9 cellular contexts compared by ENCODE assay signal in genomic region chr17:82777778-82778375, GRCh38. TPM values are rescaled to one million over a fixed set of nuclear protein-coding genes. Genes with fewer than 3 reads are reported as not detected.
DNase-seq lines count a peak whose midpoint lies in the region; ATAC-seq and TF ChIP-seq lines count a peak whose summit lies in the region.
"Not testable (repeated sequence)": the region's sequence is repeated elsewhere in the genome, so short reads cannot be mapped to it uniquely, and the experiment has no call there.
"Had no signal": no experiment of that assay in that cellular context is flagged by ENCODE, and none has a peak within 500 bp of the region (broad histone marks: within the 10 kb centered on the region; RNA-seq: fewer than 3 reads in every experiment).

No MANE protein-coding gene starts in this region.

- intact Hi-C loops in activated CD8-positive, alpha-beta T cell treated with anti-CD3 and anti-CD28 coated beads for 36 hours (cut with micrococcal nuclease) = not testable (repeated sequence)
- intact Hi-C loops in tibial artery (cut with DNase I; ENCODE audit: low total_unique reads) = loop anchor here (2.0 kb wide), 1 partner anchor 109 kb away; no protein-coding TSS in a partner anchor

- H3K27ac ChIP-seq in coronary artery, cardiac muscle cell, tibial artery: not testable (repeated sequence)

- H3K4me1 Mint-ChIP-seq in activated CD8-positive, alpha-beta T cell treated with anti-CD3 and anti-CD28 coated beads for 36 hours (ENCODE audit: low read depth) = peaks cover 24% of the 10 kb centered on the region
- peaks cover 12% of the 10 kb centered on the region for H3K4me1 Mint-ChIP-seq in neural crest cell

- DNase-seq in AG09309 (ENCODE audit: low read depth); GM10248 (ENCODE audit: extremely low spot score); coronary artery (ENCODE audit: low spot score); cardiac muscle cell (ENCODE audit: low read depth in 1 of 2, low spot score in 1 of 2); neural crest cell (ENCODE audit: low read depth, low spot score); tibial artery: not testable (repeated sequence)
- peak; percentile 24 for DNase-seq in NCI-H69 (lab: John Stamatoyannopoulos, UW)
- peak; percentile 23 for DNase-seq in activated CD8-positive, alpha-beta T cell treated with anti-CD3 and anti-CD28 coated beads for 36 hours

- H3K27me3 ChIP-seq in cardiac muscle cell, tibial artery: not testable (repeated sequence)

- not testable (repeated sequence) for H3K36me3 ChIP-seq in cardiac muscle cell
- H3K36me3 ChIP-seq in tibial artery = peaks cover 4 to 24% (median 5%) of the 10 kb centered on the region in 3 donors

- not testable (repeated sequence) for H3K27ac Mint-ChIP-seq in activated CD8-positive, alpha-beta T cell treated with anti-CD3 and anti-CD28 coated beads for 36 hours; neural crest cell (ENCODE audit: unreplicated experiment)

- CTCF ChIA-PET in GM10248 (lab: Yijun Ruan, JAX) = interaction anchor here (1.2 to 1.4 kb wide), 2 partner anchors 9 to 10 kb away, joined by 4 read pairs; no protein-coding TSS in a partner anchor
- CTCF ChIA-PET in activated CD8-positive, alpha-beta T cell treated with anti-CD3 and anti-CD28 coated beads for 36 hours (lab: Charles Lee) = interaction anchor here (6.1 kb wide), 1 partner anchor 110 kb away, joined by 26 read pairs; no protein-coding TSS in a partner anchor

- TF ChIP-seq CTCF in AG09309 (IDR thresholded peaks at IDR 0.05; ENCODE audit: control insufficient read depth, insufficient read depth, low read depth, low read length, missing control alignments) (peak; percentile 8), GM10248 (IDR thresholded peaks at IDR 0.05; ENCODE audit: control extremely low read depth, extremely low read depth, low read depth, missing control alignments) (peak; percentile 29), coronary artery (IDR thresholded peaks at IDR 0.05) (peak; percentile 23), cardiac muscle cell (IDR thresholded peaks at IDR 0.05; ENCODE audit: low read depth, low read length) (peak; percentile 17), neural crest cell (conservative IDR thresholded peaks at IDR 0.05) (peak; percentile 56), tibial artery (IDR thresholded peaks at IDR 0.05) (peak; percentile 31 to 43)
- TF ChIP-seq CTCF in activated CD8-positive, alpha-beta T cell treated with anti-CD3 and anti-CD28 coated beads for 36 hours (IDR thresholded peaks at IDR 0.05) = peak; percentile 63

- H3K36me3 Mint-ChIP-seq in activated CD8-positive, alpha-beta T cell treated with anti-CD3 and anti-CD28 coated beads for 36 hours (ENCODE audit: low read depth) = peaks cover 17% of the 10 kb centered on the region
- H3K36me3 Mint-ChIP-seq in neural crest cell (ENCODE audit: low read depth) = peaks cover 12% of the 10 kb centered on the region

- POLR2A ChIA-PET in GM10248 (lab: Yijun Ruan, JAX); activated CD8-positive, alpha-beta T cell treated with anti-CD3 and anti-CD28 coated beads for 36 hours (lab: Charles Lee): not testable (repeated sequence)

- H3K27me3 Mint-ChIP-seq in activated CD8-positive, alpha-beta T cell treated with anti-CD3 and anti-CD28 coated beads for 36 hours; neural crest cell (ENCODE audit: low read depth): not testable (repeated sequence)

- H3K9me3 ChIP-seq in cardiac muscle cell (ENCODE audit: low read depth); tibial artery: not testable (repeated sequence)

- not testable (repeated sequence) for H3K4me3 Mint-ChIP-seq in activated CD8-positive, alpha-beta T cell treated with anti-CD3 and anti-CD28 coated beads for 36 hours; neural crest cell

- ATAC-seq in activated CD8-positive, alpha-beta T cell treated with anti-CD3 and anti-CD28 coated beads for 36 hours = not testable (repeated sequence)

- not testable (repeated sequence) for H3K4me3 ChIP-seq in AG09309 (ENCODE audit: control insufficient read depth, low read depth, low read length); coronary artery; cardiac muscle cell; tibial artery

- H3K4me1 ChIP-seq in cardiac muscle cell (ENCODE audit: low read depth); tibial artery: not testable (repeated sequence)

- H3K9me3 Mint-ChIP-seq in activated CD8-positive, alpha-beta T cell treated with anti-CD3 and anti-CD28 coated beads for 36 hours; neural crest cell: not testable (repeated sequence)

RNA-seq across cellular contexts. Expression of gene TBCD, which starts 26.0 kb away (rescaled TPM):
- total RNA-seq in activated CD8-positive, alpha-beta T cell treated with anti-CD3 and anti-CD28 coated beads for 36 hours = 10 to 100 TPM; 77.8 to 85.8 TPM
- total RNA-seq in cardiac muscle cell (32.1 and 55.7 TPM in 2 replicates), neural crest cell (155 and 166 TPM in 2 replicates)
- polyA plus RNA-seq in cardiac muscle cell = 66.0 and 106 TPM in 2 replicates

RNA-seq across cellular contexts. Expression of gene FN3K, which starts 42.5 kb away (rescaled TPM):
- 1 to 10 TPM in 1 of 2 experiments, under 1 TPM in 1; 0.96 to 1.2 TPM for total RNA-seq in activated CD8-positive, alpha-beta T cell treated with anti-CD3 and anti-CD28 coated beads for 36 hours
- 20.0 and 20.6 TPM in 2 replicates for total RNA-seq in cardiac muscle cell
- polyA plus RNA-seq in cardiac muscle cell = 10.3 and 18.1 TPM in 2 replicates
- total RNA-seq in neural crest cell = 21.7 and 23.8 TPM in 2 replicates
- total RNA-seq: Daoy had no signal

Comparison
In these comparisons a context has a peak if more than half of its experiments do, and no peak if none do; other contexts are left out.
1. CTCF ChIP-seq: peak in every context shown above with its lines; median percentile 63 in activated CD8-positive, alpha-beta T cell treated with anti-CD3 and anti-CD28 coated beads for 36 hours; 56 in neural crest cell; 37 in tibial artery; 29 in GM10248; 23 in coronary artery; 17 in cardiac muscle cell; 8 in AG09309.